In the genomic region with DNA sequence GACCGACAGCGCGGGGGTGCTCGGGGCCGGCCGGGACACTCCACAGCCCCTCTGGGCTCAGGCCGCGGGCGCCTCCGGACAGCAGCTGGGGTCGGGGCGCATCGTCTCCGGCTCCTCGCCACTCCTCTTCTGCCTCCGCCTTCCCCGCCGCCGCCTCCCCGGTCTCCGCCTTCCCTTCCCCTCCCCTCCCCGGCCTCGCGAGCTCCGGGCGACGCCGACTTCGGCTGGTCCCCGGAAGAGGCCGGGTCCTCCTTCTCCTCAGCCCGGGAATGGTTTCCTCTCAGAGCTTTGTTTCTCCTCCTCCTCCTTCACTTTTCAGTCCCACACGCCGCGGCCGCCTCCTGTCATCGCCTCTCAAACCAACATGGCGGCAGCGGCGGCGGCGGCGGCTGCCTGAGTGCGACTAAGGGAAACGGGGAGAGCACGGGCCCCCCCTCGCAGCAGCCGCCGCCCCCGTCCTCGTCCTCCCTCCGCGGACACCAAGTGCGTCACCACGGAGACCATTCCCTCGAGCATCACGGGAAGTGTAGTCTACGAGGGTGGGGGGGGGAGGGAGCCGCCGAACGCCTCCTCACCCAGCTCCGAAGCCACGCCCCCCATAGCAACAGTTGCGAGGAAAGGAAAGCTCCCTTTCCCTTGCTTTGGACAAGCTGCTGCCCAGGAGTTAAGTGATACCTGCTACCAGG, we compare ENCODE assay signal across 1 cellular context.
TF ChIP-seq lines count a peak whose summit lies in the region.

A gene with protein sequence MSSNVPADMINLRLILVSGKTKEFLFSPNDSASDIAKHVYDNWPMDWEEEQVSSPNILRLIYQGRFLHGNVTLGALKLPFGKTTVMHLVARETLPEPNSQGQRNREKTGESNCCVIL (minus strand): TSS at position 405 of the 686 bp plus-strand sequence. CDS start 1,079 bp downstream, outside the sequence.

TF ChIP-seq in HepG2, 621 proteins besides CTCF, POLR2A, EP300 and RAD21 (continued from another document and continues in another):
- TF ChIP-seq, protein P1, sequence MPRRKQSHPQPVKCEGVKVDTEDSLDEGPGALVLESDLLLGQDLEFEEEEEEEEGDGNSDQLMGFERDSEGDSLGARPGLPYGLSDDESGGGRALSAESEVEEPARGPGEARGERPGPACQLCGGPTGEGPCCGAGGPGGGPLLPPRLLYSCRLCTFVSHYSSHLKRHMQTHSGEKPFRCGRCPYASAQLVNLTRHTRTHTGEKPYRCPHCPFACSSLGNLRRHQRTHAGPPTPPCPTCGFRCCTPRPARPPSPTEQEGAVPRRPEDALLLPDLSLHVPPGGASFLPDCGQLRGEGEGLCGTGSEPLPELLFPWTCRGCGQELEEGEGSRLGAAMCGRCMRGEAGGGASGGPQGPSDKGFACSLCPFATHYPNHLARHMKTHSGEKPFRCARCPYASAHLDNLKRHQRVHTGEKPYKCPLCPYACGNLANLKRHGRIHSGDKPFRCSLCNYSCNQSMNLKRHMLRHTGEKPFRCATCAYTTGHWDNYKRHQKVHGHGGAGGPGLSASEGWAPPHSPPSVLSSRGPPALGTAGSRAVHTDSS (CRISPR knock-in tag; conservative IDR thresholded peaks at IDR 0.05): no peak
- TF ChIP-seq ZNF674 (CRISPR knock-in tag; IDR thresholded peaks at IDR 0.05; ENCODE audit: low read depth) (no peak), ZNF496 (CRISPR knock-in tag; IDR thresholded peaks at IDR 0.05; ENCODE audit: insufficient replicate concordance) (no peak), PCBP1 (IDR thresholded peaks at IDR 0.05; ENCODE audit: borderline replicate concordance, low read depth, low read length) (peak; percentile 35; the same call in 1 of the 2 replicates), ZFP82 (CRISPR knock-in tag; IDR thresholded peaks at IDR 0.05; ENCODE audit: borderline replicate concordance) (peak; percentile 79; the same call in 1 of the 2 replicates), AKAP8 (CRISPR knock-in tag; IDR thresholded peaks at IDR 0.05) (no peak), ZNF263 (CRISPR knock-in tag; IDR thresholded peaks at IDR 0.05) (0 out of 2 replicates have a peak, but pooled peaks have one; percentile 37), ELF3 (CRISPR knock-in tag; IDR thresholded peaks at IDR 0.05) (no peak), KMT2B (CRISPR knock-in tag; IDR thresholded peaks at IDR 0.05) (peak; percentile 66; the same call in 1 of the 2 replicates), ERF (CRISPR knock-in tag; IDR thresholded peaks at IDR 0.05) (no peak), RFXAP (CRISPR knock-in tag; IDR thresholded peaks at IDR 0.05; ENCODE audit: borderline replicate concordance) (no peak), ZNF605 (CRISPR knock-in tag; IDR thresholded peaks at IDR 0.05) (0 out of 2 replicates have a peak, but pooled peaks have one; percentile 11), MTF2 (CRISPR knock-in tag; IDR thresholded peaks at IDR 0.05; ENCODE audit: borderline replicate concordance) (no peak), ZEB1 (IDR thresholded peaks at IDR 0.05; ENCODE audit: insufficient replicate concordance, low read depth) (peak; percentile 31), SP1 (IDR thresholded peaks at IDR 0.05) (no peak), SP1 (CRISPR knock-in tag; IDR thresholded peaks at IDR 0.05) (peak; percentile 48; the same call in 1 of the 2 replicates), ZNF564 (CRISPR knock-in tag; IDR thresholded peaks at IDR 0.05) (no peak), HNRNPLL (IDR thresholded peaks at IDR 0.05; ENCODE audit: low read depth, low read length, poor library complexity, severe bottlenecking) (peak; percentile 32), SKI (IDR thresholded peaks at IDR 0.05; ENCODE audit: partially characterized antibody) (peak; percentile 53), ZNF713 (CRISPR knock-in tag; IDR thresholded peaks at IDR 0.05) (no peak), ZNF235 (CRISPR knock-in tag; IDR thresholded peaks at IDR 0.05; ENCODE audit: borderline replicate concordance) (no peak), HNRNPL (IDR thresholded peaks at IDR 0.05; ENCODE audit: low read depth, low read length) (no peak), TEAD3 (CRISPR knock-in tag; optimal IDR thresholded peaks at IDR 0.05; ENCODE audit: borderline replicate concordance) (peak; percentile 34), KDM4B (CRISPR knock-in tag; IDR thresholded peaks at IDR 0.05) (no peak), ZNF816 (CRISPR knock-in tag; IDR thresholded peaks at IDR 0.05; ENCODE audit: borderline replicate concordance) (peak; percentile 72), ZNF678 (CRISPR knock-in tag; IDR thresholded peaks at IDR 0.05) (no peak), ESRRA (CRISPR knock-in tag; IDR thresholded peaks at IDR 0.05; ENCODE audit: low read depth) (no peak), FOXC1 (CRISPR knock-in tag; IDR thresholded peaks at IDR 0.05; ENCODE audit: borderline replicate concordance) (0 out of 2 replicates have a peak, but pooled peaks have one; percentile 27), GABPB1 (CRISPR knock-in tag; IDR thresholded peaks at IDR 0.05) (peak; percentile 84), POGZ (CRISPR knock-in tag; IDR thresholded peaks at IDR 0.05) (peak; percentile 68), MBNL3 (CRISPR knock-in tag; conservative IDR thresholded peaks at IDR 0.05) (no peak), JDP2 (CRISPR knock-in tag; IDR thresholded peaks at IDR 0.05; ENCODE audit: borderline replicate concordance) (no peak), RBFOX2 (IDR thresholded peaks at IDR 0.05; ENCODE audit: low read depth, low read length) (peak; percentile 85), ZNF335 (CRISPR knock-in tag; IDR thresholded peaks at IDR 0.05) (0 out of 2 replicates have a peak, but pooled peaks have one; percentile 52), DNMT3B (CRISPR knock-in tag; conservative IDR thresholded peaks at IDR 0.05) (no peak), SOX13 (IDR thresholded peaks at IDR 0.05) (no peak), SOX13 (CRISPR knock-in tag; conservative IDR thresholded peaks at IDR 0.05 in 1 of 2, IDR thresholded peaks at IDR 0.05 in 1 of 2) (no peak), TARDBP (CRISPR knock-in tag; IDR thresholded peaks at IDR 0.05) (peak; percentile 57; the same call in 1 of the 2 replicates), NRL (CRISPR knock-in tag; IDR thresholded peaks at IDR 0.05; ENCODE audit: borderline replicate concordance) (no peak), TP53 (CRISPR knock-in tag; conservative IDR thresholded peaks at IDR 0.05) (no peak), RFX1 (IDR thresholded peaks at IDR 0.05) (peak; percentile 86), SALL1 (CRISPR knock-in tag; IDR thresholded peaks at IDR 0.05) (0 out of 2 replicates have a peak, but pooled peaks have one; percentile 35), ZNF234 (CRISPR knock-in tag; conservative IDR thresholded peaks at IDR 0.05) (no peak), ZNF207 (IDR thresholded peaks at IDR 0.05; ENCODE audit: borderline replicate concordance) (no peak), SSRP1 (CRISPR knock-in tag; IDR thresholded peaks at IDR 0.05) (no peak), ZNF543 (CRISPR knock-in tag; IDR thresholded peaks at IDR 0.05) (no peak), ZNF501 (CRISPR knock-in tag; IDR thresholded peaks at IDR 0.05) (peak; percentile 42; the same call in 1 of the 2 replicates), ZFX (CRISPR knock-in tag; IDR thresholded peaks at IDR 0.05; ENCODE audit: low read depth) (no peak; the same call in 1 of the 2 replicates), ATF1 (CRISPR knock-in tag; IDR thresholded peaks at IDR 0.05) (peak; percentile 88), XRCC5 (optimal IDR thresholded peaks at IDR 0.05; ENCODE audit: low read length) (peak; percentile 47), ETV5 (CRISPR knock-in tag; IDR thresholded peaks at IDR 0.05; ENCODE audit: borderline replicate concordance) (0 out of 2 replicates have a peak, but pooled peaks have one; percentile 12), MIER3 (CRISPR knock-in tag; IDR thresholded peaks at IDR 0.05; ENCODE audit: borderline replicate concordance) (no peak)
- TF ChIP-seq, protein P2, sequence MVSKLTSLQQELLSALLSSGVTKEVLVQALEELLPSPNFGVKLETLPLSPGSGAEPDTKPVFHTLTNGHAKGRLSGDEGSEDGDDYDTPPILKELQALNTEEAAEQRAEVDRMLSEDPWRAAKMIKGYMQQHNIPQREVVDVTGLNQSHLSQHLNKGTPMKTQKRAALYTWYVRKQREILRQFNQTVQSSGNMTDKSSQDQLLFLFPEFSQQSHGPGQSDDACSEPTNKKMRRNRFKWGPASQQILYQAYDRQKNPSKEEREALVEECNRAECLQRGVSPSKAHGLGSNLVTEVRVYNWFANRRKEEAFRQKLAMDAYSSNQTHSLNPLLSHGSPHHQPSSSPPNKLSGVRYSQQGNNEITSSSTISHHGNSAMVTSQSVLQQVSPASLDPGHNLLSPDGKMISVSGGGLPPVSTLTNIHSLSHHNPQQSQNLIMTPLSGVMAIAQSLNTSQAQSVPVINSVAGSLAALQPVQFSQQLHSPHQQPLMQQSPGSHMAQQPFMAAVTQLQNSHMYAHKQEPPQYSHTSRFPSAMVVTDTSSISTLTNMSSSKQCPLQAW (CRISPR knock-in tag; IDR thresholded peaks at IDR 0.05): no peak
- TF ChIP-seq, protein P3, sequence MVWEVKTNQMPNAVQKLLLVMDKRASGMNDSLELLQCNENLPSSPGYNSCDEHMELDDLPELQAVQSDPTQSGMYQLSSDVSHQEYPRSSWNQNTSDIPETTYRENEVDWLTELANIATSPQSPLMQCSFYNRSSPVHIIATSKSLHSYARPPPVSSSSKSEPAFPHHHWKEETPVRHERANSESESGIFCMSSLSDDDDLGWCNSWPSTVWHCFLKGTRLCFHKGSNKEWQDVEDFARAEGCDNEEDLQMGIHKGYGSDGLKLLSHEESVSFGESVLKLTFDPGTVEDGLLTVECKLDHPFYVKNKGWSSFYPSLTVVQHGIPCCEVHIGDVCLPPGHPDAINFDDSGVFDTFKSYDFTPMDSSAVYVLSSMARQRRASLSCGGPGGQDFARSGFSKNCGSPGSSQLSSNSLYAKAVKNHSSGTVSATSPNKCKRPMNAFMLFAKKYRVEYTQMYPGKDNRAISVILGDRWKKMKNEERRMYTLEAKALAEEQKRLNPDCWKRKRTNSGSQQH (CRISPR knock-in tag; IDR thresholded peaks at IDR 0.05; ENCODE audit: low read depth): peak; percentile 77; the same call in 1 of the 2 replicates
- TF ChIP-seq, protein P4, sequence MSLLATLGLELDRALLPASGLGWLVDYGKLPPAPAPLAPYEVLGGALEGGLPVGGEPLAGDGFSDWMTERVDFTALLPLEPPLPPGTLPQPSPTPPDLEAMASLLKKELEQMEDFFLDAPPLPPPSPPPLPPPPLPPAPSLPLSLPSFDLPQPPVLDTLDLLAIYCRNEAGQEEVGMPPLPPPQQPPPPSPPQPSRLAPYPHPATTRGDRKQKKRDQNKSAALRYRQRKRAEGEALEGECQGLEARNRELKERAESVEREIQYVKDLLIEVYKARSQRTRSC (CRISPR knock-in tag; IDR thresholded peaks at IDR 0.05; ENCODE audit: low read depth): no peak
- TF ChIP-seq, protein P5, sequence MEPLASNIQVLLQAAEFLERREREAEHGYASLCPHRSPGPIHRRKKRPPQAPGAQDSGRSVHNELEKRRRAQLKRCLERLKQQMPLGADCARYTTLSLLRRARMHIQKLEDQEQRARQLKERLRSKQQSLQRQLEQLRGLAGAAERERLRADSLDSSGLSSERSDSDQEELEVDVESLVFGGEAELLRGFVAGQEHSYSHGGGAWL (CRISPR knock-in tag; IDR thresholded peaks at IDR 0.05): no peak
- TF ChIP-seq, protein P6, sequence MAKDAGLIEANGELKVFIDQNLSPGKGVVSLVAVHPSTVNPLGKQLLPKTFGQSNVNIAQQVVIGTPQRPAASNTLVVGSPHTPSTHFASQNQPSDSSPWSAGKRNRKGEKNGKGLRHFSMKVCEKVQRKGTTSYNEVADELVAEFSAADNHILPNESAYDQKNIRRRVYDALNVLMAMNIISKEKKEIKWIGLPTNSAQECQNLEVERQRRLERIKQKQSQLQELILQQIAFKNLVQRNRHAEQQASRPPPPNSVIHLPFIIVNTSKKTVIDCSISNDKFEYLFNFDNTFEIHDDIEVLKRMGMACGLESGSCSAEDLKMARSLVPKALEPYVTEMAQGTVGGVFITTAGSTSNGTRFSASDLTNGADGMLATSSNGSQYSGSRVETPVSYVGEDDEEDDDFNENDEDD (CRISPR knock-in tag; IDR thresholded peaks at IDR 0.05; ENCODE audit: borderline replicate concordance): peak; percentile 21; the same call in 1 of the 2 replicates
- TF ChIP-seq, protein P7, sequence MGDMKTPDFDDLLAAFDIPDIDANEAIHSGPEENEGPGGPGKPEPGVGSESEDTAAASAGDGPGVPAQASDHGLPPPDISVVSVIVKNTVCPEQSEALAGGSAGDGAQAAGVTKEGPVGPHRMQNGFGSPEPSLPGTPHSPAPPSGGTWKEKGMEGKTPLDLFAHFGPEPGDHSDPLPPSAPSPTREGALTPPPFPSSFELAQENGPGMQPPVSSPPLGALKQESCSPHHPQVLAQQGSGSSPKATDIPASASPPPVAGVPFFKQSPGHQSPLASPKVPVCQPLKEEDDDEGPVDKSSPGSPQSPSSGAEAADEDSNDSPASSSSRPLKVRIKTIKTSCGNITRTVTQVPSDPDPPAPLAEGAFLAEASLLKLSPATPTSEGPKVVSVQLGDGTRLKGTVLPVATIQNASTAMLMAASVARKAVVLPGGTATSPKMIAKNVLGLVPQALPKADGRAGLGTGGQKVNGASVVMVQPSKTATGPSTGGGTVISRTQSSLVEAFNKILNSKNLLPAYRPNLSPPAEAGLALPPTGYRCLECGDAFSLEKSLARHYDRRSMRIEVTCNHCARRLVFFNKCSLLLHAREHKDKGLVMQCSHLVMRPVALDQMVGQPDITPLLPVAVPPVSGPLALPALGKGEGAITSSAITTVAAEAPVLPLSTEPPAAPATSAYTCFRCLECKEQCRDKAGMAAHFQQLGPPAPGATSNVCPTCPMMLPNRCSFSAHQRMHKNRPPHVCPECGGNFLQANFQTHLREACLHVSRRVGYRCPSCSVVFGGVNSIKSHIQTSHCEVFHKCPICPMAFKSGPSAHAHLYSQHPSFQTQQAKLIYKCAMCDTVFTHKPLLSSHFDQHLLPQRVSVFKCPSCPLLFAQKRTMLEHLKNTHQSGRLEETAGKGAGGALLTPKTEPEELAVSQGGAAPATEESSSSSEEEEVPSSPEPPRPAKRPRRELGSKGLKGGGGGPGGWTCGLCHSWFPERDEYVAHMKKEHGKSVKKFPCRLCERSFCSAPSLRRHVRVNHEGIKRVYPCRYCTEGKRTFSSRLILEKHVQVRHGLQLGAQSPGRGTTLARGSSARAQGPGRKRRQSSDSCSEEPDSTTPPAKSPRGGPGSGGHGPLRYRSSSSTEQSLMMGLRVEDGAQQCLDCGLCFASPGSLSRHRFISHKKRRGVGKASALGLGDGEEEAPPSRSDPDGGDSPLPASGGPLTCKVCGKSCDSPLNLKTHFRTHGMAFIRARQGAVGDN (CRISPR knock-in tag; IDR thresholded peaks at IDR 0.05): peak; percentile 41
- TF ChIP-seq, protein P8, sequence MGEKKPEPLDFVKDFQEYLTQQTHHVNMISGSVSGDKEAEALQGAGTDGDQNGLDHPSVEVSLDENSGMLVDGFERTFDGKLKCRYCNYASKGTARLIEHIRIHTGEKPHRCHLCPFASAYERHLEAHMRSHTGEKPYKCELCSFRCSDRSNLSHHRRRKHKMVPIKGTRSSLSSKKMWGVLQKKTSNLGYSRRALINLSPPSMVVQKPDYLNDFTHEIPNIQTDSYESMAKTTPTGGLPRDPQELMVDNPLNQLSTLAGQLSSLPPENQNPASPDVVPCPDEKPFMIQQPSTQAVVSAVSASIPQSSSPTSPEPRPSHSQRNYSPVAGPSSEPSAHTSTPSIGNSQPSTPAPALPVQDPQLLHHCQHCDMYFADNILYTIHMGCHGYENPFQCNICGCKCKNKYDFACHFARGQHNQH (CRISPR knock-in tag; IDR thresholded peaks at IDR 0.05): 0 out of 2 replicates have a peak, but pooled peaks have one; percentile 20
